35 cellular contexts compared by ENCODE assay signal in genomic region chr22:28874061-28874460, GRCh38.
"Had no signal": no experiment of that assay in that cellular context is flagged by ENCODE, and none has a peak within 500 bp of the region (broad histone marks: within the 10 kb centered on the region; RNA-seq: fewer than 3 reads in every experiment).

No MANE protein-coding gene starts in this region.

- H3K36me3 Mint-ChIP-seq: activated CD4-positive, alpha-beta memory T cell treated with anti-CD3 and anti-CD28 coated beads for 36 hours; activated naive CD4-positive, alpha-beta T cell treated with anti-CD3 and anti-CD28 coated beads, Interleukin-2, amount 50 U/mL, for 72 hours; activated naive CD8-positive, alpha-beta T cell treated with anti-CD3 and anti-CD28 coated beads for 36 hours had no signal

- DNase-seq: activated B cell treated with CpG ODN at 0.5 μM for 24 hours; activated CD4-positive, alpha-beta memory T cell treated with anti-CD3 and anti-CD28 coated beads for 36 hours; activated CD4-positive, alpha-beta T cell treated with anti-CD3 and anti-CD28 coated beads for 4 hours; activated CD4-positive, alpha-beta T cell treated with anti-CD3 and anti-CD28 coated beads, Interleukin-2, amount 10 ng/mL, durations not matched to agents 24 days and 14 days; activated CD4-positive, alpha-beta T cell treated with anti-CD3 and anti-CD28 coated beads, Interleukin-2, amount 50 U/mL, for 1 hour; activated CD4-positive, alpha-beta T cell treated with anti-CD3 and anti-CD28 coated beads, Interleukin-2, amount 50 U/mL, for 4 hours; activated CD4-positive, CD25-positive, alpha-beta regulatory T cell treated with anti-CD3 and anti-CD28 coated beads, Interleukin-2, amount 50 U/mL, for 72 hours; activated CD8-positive, alpha-beta memory T cell treated with anti-CD3 and anti-CD28 coated beads, Interleukin-2, amount 50 U/mL, for 4 hours; activated CD8-positive, alpha-beta T cell treated with anti-CD3 and anti-CD28 coated beads for 36 hours; activated effector memory CD4-positive, alpha-beta T cell treated with anti-CD3 and anti-CD28 coated beads, Interleukin-2, amount 50 U/mL, for 16 hours; activated gamma-delta T cell treated with Interleukin-2 at 50 U/mL for 16 hours; activated naive CD4-positive, alpha-beta T cell; activated naive CD4-positive, alpha-beta T cell treated with anti-CD3 and anti-CD28 coated beads for 36 hours; activated naive CD4-positive, alpha-beta T cell treated with anti-CD3 and anti-CD28 coated beads, Interleukin-2, amount 50 U/mL, for 16 hours; activated naive CD8-positive, alpha-beta T cell treated with anti-CD3 and anti-CD28 coated beads for 36 hours; activated T-cell treated with anti-CD3 and anti-CD28 coated beads for 4 hours; activated T-cell treated with anti-CD3 and anti-CD28 coated beads, Interleukin-2, amount 50 U/mL, for 4 hours; activated T-cell treated with anti-CD3 and anti-CD28 coated beads, Interleukin-2, amount 50 U/mL, for 72 hours; adrenal gland; amniotic stem cell; anterior cingulate cortex; caudate nucleus; cerebellar nuclear complex; T-helper 1 cell; T-helper 2 cell; T-helper 9 cell had no signal

- H3K27me3 Mint-ChIP-seq: activated B cell treated with CpG ODN at 0.5 μM for 24 hours; activated CD4-positive, alpha-beta memory T cell treated with anti-CD3 and anti-CD28 coated beads for 36 hours; activated CD8-positive, alpha-beta T cell treated with anti-CD3 and anti-CD28 coated beads for 36 hours; activated naive CD8-positive, alpha-beta T cell treated with anti-CD3 and anti-CD28 coated beads for 36 hours; activated T-helper 17 cell treated with anti-CD3 and anti-CD28 coated beads, Interleukin-2, amount 50 U/mL, for 72 hours; central memory CD8-positive, alpha-beta T cell had no signal

- H3K27ac Mint-ChIP-seq: activated B cell treated with CpG ODN at 0.5 μM for 24 hours; activated CD4-positive, alpha-beta memory T cell treated with anti-CD3 and anti-CD28 coated beads for 36 hours; activated CD4-positive, alpha-beta T cell treated with anti-CD3 and anti-CD28 coated beads, Interleukin-2, amount 10 ng/mL, durations not matched to agents 24 days and 14 days; activated CD8-positive, alpha-beta T cell treated with anti-CD3 and anti-CD28 coated beads for 36 hours; activated naive CD4-positive, alpha-beta T cell treated with anti-CD3 and anti-CD28 coated beads for 36 hours; activated naive CD4-positive, alpha-beta T cell treated with anti-CD3 and anti-CD28 coated beads, Interleukin-2, amount 50 U/mL, for 72 hours; activated naive CD8-positive, alpha-beta T cell treated with anti-CD3 and anti-CD28 coated beads for 36 hours; activated T-cell treated with anti-CD3 and anti-CD28 coated beads, Interleukin-2, amount 50 U/mL, for 72 hours; activated T-helper 1 cell treated with anti-CD3 and anti-CD28 coated beads, Interleukin-12 subunit alpha, Interleukin-12 subunit beta, Interleukin-2, Interleukin-4 antibody, amounts not matched to agents 30 ng/mL and 10 ng/mL and 1 ng/mL, durations not matched to agents 14 hours and 24 hours and 36 hours; activated T-helper 17 cell treated with anti-CD3 and anti-CD28 coated beads, Interleukin-2, amount 50 U/mL, for 72 hours; T-helper 1 cell treated with Interleukin-12 subunit alpha and Interleukin-12 subunit beta and Interleukin-4 antibody, amounts not matched to agents 30 μg/mL and 1 μg/mL, for 36 hours; T-helper 2 cell treated with Interferon-gamma antibody and Interleukin-4, amounts not matched to agents 5 μg/mL and 100 μg/mL, for 36 hours had no signal

- H3K36me3 ChIP-seq: adrenal gland, ascending aorta, cardiac muscle cell had no signal

- H3K4me3 ChIP-seq: adrenal gland, ascending aorta, cardiac muscle cell had no signal

- H3K4me1 ChIP-seq: adrenal gland, ascending aorta had no signal

- H3K4me1 Mint-ChIP-seq: activated B cell treated with CpG ODN at 0.5 μM for 24 hours; central memory CD8-positive, alpha-beta T cell had no signal

- H3K27me3 ChIP-seq: adrenal gland, ascending aorta, cardiac muscle cell had no signal

- H3K4me3 Mint-ChIP-seq: activated B cell treated with CpG ODN at 0.5 μM for 24 hours; activated CD4-positive, alpha-beta memory T cell treated with anti-CD3 and anti-CD28 coated beads for 36 hours; activated CD4-positive, alpha-beta T cell treated with anti-CD3 and anti-CD28 coated beads, Interleukin-2, amount 10 ng/mL, durations not matched to agents 24 days and 14 days; activated CD8-positive, alpha-beta T cell treated with anti-CD3 and anti-CD28 coated beads for 36 hours; activated naive CD4-positive, alpha-beta T cell treated with anti-CD3 and anti-CD28 coated beads for 36 hours; activated naive CD8-positive, alpha-beta T cell treated with anti-CD3 and anti-CD28 coated beads for 36 hours; activated T-cell treated with anti-CD3 and anti-CD28 coated beads, Interleukin-2, amount 50 U/mL, for 4 hours; activated T-cell treated with anti-CD3 and anti-CD28 coated beads, Interleukin-2, amount 50 U/mL, for 72 hours; activated T-helper 1 cell treated with anti-CD3 and anti-CD28 coated beads, Interleukin-12 subunit alpha, Interleukin-12 subunit beta, Interleukin-2, Interleukin-4 antibody, amounts not matched to agents 30 ng/mL and 10 ng/mL and 1 ng/mL, durations not matched to agents 14 hours and 24 hours and 36 hours; activated T-helper 17 cell treated with anti-CD3 and anti-CD28 coated beads, Interleukin-2, amount 50 U/mL, for 72 hours; central memory CD8-positive, alpha-beta T cell; T-helper 1 cell treated with Interleukin-12 subunit alpha and Interleukin-12 subunit beta and Interleukin-4 antibody, amounts not matched to agents 30 μg/mL and 1 μg/mL, for 36 hours; T-helper 2 cell treated with Interferon-gamma antibody and Interleukin-4, amounts not matched to agents 5 μg/mL and 100 μg/mL, for 36 hours had no signal

- H3K27ac ChIP-seq: adrenal gland, ascending aorta, cardiac muscle cell had no signal

- ATAC-seq: activated CD8-positive, alpha-beta T cell treated with anti-CD3 and anti-CD28 coated beads for 36 hours; activated naive CD4-positive, alpha-beta T cell treated with anti-CD3 and anti-CD28 coated beads, Interleukin-2, amount 50 U/mL, for 72 hours; activated T-cell treated with anti-CD3 and anti-CD28 coated beads, Interleukin-2, amount 50 U/mL, for 4 hours; activated T-cell treated with anti-CD3 and anti-CD28 coated beads, Interleukin-2, amount 50 U/mL, for 72 hours; activated T-helper 17 cell treated with anti-CD3 and anti-CD28 coated beads, Interleukin-2, amount 50 U/mL, for 72 hours had no signal

- H3K9me3 Mint-ChIP-seq: activated B cell treated with CpG ODN at 0.5 μM for 24 hours; activated CD4-positive, alpha-beta memory T cell treated with anti-CD3 and anti-CD28 coated beads for 36 hours; activated CD4-positive, alpha-beta T cell treated with anti-CD3 and anti-CD28 coated beads, Interleukin-2, amount 10 ng/mL, durations not matched to agents 24 days and 14 days; activated CD8-positive, alpha-beta T cell treated with anti-CD3 and anti-CD28 coated beads for 36 hours; activated naive CD4-positive, alpha-beta T cell treated with anti-CD3 and anti-CD28 coated beads for 36 hours; activated naive CD4-positive, alpha-beta T cell treated with anti-CD3 and anti-CD28 coated beads, Interleukin-2, amount 50 U/mL, for 72 hours; activated naive CD8-positive, alpha-beta T cell treated with anti-CD3 and anti-CD28 coated beads for 36 hours; activated T-cell treated with anti-CD3 and anti-CD28 coated beads, Interleukin-2, amount 50 U/mL, for 4 hours; activated T-cell treated with anti-CD3 and anti-CD28 coated beads, Interleukin-2, amount 50 U/mL, for 72 hours; activated T-helper 1 cell treated with anti-CD3 and anti-CD28 coated beads, Interleukin-12 subunit alpha, Interleukin-12 subunit beta, Interleukin-2, Interleukin-4 antibody, amounts not matched to agents 30 ng/mL and 10 ng/mL and 1 ng/mL, durations not matched to agents 14 hours and 24 hours and 36 hours; activated T-helper 17 cell treated with anti-CD3 and anti-CD28 coated beads, Interleukin-2, amount 50 U/mL, for 72 hours; brain; central memory CD8-positive, alpha-beta T cell; T-helper 1 cell treated with Interleukin-12 subunit alpha and Interleukin-12 subunit beta and Interleukin-4 antibody, amounts not matched to agents 30 μg/mL and 1 μg/mL, for 36 hours; T-helper 2 cell treated with Interferon-gamma antibody and Interleukin-4, amounts not matched to agents 5 μg/mL and 100 μg/mL, for 36 hours had no signal

- H3K9me3 ChIP-seq: adrenal gland, ascending aorta had no signal
